ENCODE assay signal across 10 cellular contexts in genomic region chr6:43016166-43016915, GRCh38. TPM values are rescaled to one million over a fixed set of nuclear protein-coding genes. Genes with fewer than 3 reads are reported as not detected.
DNase-seq lines count a peak whose midpoint lies in the region; ATAC-seq, FAIRE-seq and TF ChIP-seq lines count a peak whose summit lies in the region.
"Had no signal": no experiment of that assay in that cellular context is flagged by ENCODE, and none has a peak within 500 bp of the region (broad histone marks: within the 10 kb centered on the region; RNA-seq: fewer than 3 reads in every experiment).

No MANE protein-coding gene starts in this region.

- no peak overlapping the region for H2BK120ac ChIP-seq in trophoblast cell (ENCODE audit: insufficient read depth, low read length, poor library complexity)

- peak overlapping the region; percentile 9; the same call in 1 of the 2 replicates for H3K4me3 ChIP-seq in GM23248
- H3K4me3 ChIP-seq in esophagus muscularis mucosa = peak overlapping the region in 3 of 4 donors; percentile 16 to 40 (median 22)
- no peak overlapping the region for H3K4me3 ChIP-seq in trophoblast cell (ENCODE audit: low read depth, low read length)
- no peak overlapping the region for H3K4me3 ChIP-seq in small intestine (ENCODE audit: low read depth in 1 of 2, low read length in 2 of 2)

- peak overlapping the region; percentile 28 to 61 (median 46) for H3K4me3 Mint-ChIP-seq in T-cell

- POLR2A ChIA-PET in T-cell (lab: Charles Lee) = interaction anchor here in 1 of 2 donors (1.0 kb wide), 1 partner anchor 452 kb away, joined by 3 read pairs; the partner anchor contains the start of gene UBR2

- H3K9me2 ChIP-seq in GM23248 (ENCODE audit: insufficient read depth) = no peaks in the 10 kb centered on the region

- H3F3A ChIP-seq in GM23248 (ENCODE audit: insufficient read depth) = peaks cover 42% of the 10 kb centered on the region

- DNase-seq in GM23248 = no peak
- no peak for DNase-seq in T-cell
- no peak for DNase-seq in esophagus muscularis mucosa (ENCODE audit: extremely low spot score)
- no peak for DNase-seq in trophoblast cell
- DNase-seq in NK-92 (lab: John Stamatoyannopoulos, UW; ENCODE audit: unreplicated experiment) = no peak
- no peak for DNase-seq in NCI-H82 (lab: John Stamatoyannopoulos, UW)
- no peak for DNase-seq in small intestine
- no peak for DNase-seq in SIG-M5 treated with dmso at 0.1 percent for 504 hours (lab: John Stamatoyannopoulos, UW; ENCODE audit: unreplicated experiment)
- DNase-seq: NCI-H2107 had no signal

- peaks cover 56 to 70% (median 66%) of the 10 kb centered on the region in 3 donors for H3K4me1 Mint-ChIP-seq in T-cell

- CTCF ChIA-PET in T-cell (lab: Charles Lee) = interaction anchor here (0.7 to 1.1 kb wide), 2 partner anchors 32 to 104 kb away, joined by 3 read pairs; partner anchors contain the start of gene PPP2R5D (in 1 of the 2)

- H3K14ac ChIP-seq in trophoblast cell (ENCODE audit: low read length) = no peak overlapping the region

- H4K91ac ChIP-seq in trophoblast cell (ENCODE audit: low read depth, low read length) = no peak overlapping the region

- ATAC-seq in T-cell (replicated peaks in 1 of 4) = no peak
- ATAC-seq: left lobe of liver had no signal

- in situ Hi-C loops in GM23248 (cut with MboI) = no loop called here

- H3K9ac ChIP-seq in GM23248 = peak overlapping the region; percentile 58
- H3K9ac ChIP-seq in trophoblast cell (ENCODE audit: low read length) = no peak overlapping the region

- no peaks in the 10 kb centered on the region for H3K27me3 Mint-ChIP-seq in T-cell

- no peak overlapping the region for H4K12ac ChIP-seq in trophoblast cell (ENCODE audit: low read depth, low read length)

- H3K36me3 Mint-ChIP-seq in T-cell = peaks cover 19% of the 10 kb centered on the region

- no peak overlapping the region for H4K8ac ChIP-seq in trophoblast cell (ENCODE audit: low read depth, low read length)

- H3K27ac ChIP-seq in GM23248 (no peak overlapping the region), esophagus muscularis mucosa (replicated peaks in 1 of 4) (peak overlapping the region; percentile 52 to 87 (median 74)), trophoblast cell (ENCODE audit: low read depth, low read length) (no peak overlapping the region), small intestine (ENCODE audit: low read depth in 1 of 2, low read length in 1 of 2) (no peak overlapping the region)

- H2AK5ac ChIP-seq in trophoblast cell (ENCODE audit: low read length) = no peak overlapping the region

- H3K79me2 ChIP-seq in GM23248 (ENCODE audit: insufficient read depth) = peaks cover 87% of the 10 kb centered on the region
- H3K79me2 ChIP-seq in trophoblast cell (ENCODE audit: control insufficient read depth, insufficient read depth, low read length, poor library complexity) = peaks cover 8% of the 10 kb centered on the region

- peak overlapping the region; percentile 19 to 28 for H3K27ac Mint-ChIP-seq in T-cell

- H3K9me3 ChIP-seq in GM23248 (ENCODE audit: low read depth) = no peaks in the 10 kb centered on the region
- H3K9me3 ChIP-seq in esophagus muscularis mucosa = no peaks in the 10 kb centered on the region
- H3K9me3 ChIP-seq in trophoblast cell (ENCODE audit: insufficient read depth, low read depth, low read length) = no peaks in the 10 kb centered on the region
- no peaks in the 10 kb centered on the region for H3K9me3 ChIP-seq in small intestine (ENCODE audit: control insufficient read depth, low read depth)

- H3K4ac ChIP-seq in trophoblast cell (ENCODE audit: low read depth, low read length) = no peak overlapping the region

- H3K4me1 ChIP-seq in GM23248 (ENCODE audit: insufficient read depth) (peaks cover 38% of the 10 kb centered on the region), esophagus muscularis mucosa (peaks cover 55 to 75% (median 62%) of the 10 kb centered on the region in 4 donors), trophoblast cell (ENCODE audit: control insufficient read depth in 1 of 2, insufficient read depth in 2 of 2, low read length in 2 of 2) (peaks cover 6 to 19% of the 10 kb centered on the region in 2 experiments), small intestine (ENCODE audit: control insufficient read depth in 2 of 2, insufficient read depth in 1 of 2, low read depth in 1 of 2, low read length in 1 of 2) (peaks cover 4 to 13% of the 10 kb centered on the region in 2 donors)

- H3K79me1 ChIP-seq in trophoblast cell (ENCODE audit: low read length) = peaks cover 7% of the 10 kb centered on the region

- no peaks in the 10 kb centered on the region for H3K9me3 Mint-ChIP-seq in T-cell

- WGBS in GM23248 (ENCODE audit: low coverage in 1 of 2, low lambda C conversion rate in 2 of 2, missing lambda C conversion rate in 2 of 2), 2 experiments = 66 to 68% methylated on average over 8 of the region's 8 CpGs
- WGBS in esophagus muscularis mucosa = 65% methylated on average over 8 of the region's 8 CpGs
- no CpG with 5 or more reads among the region's 8 CpGs for WGBS in trophoblast cell (ENCODE audit: extremely low coverage, insufficient coverage, insufficient read length)
- 72 to 79% (median 74%) methylated on average over 8 of the region's 8 CpGs for WGBS in small intestine, 3 donors

- H3K23ac ChIP-seq in trophoblast cell (ENCODE audit: low read length) = no peak overlapping the region

- no peak for TF ChIP-seq CTCF in esophagus muscularis mucosa (IDR thresholded peaks at IDR 0.05)

- TF ChIP-seq EP300 in esophagus muscularis mucosa (IDR thresholded peaks at IDR 0.05) = no peak

- H2BK12ac ChIP-seq in trophoblast cell (ENCODE audit: low read length) = no peak overlapping the region

- no peak overlapping the region for H2BK5ac ChIP-seq in trophoblast cell (ENCODE audit: low read depth, low read length, poor library complexity)

- no peak overlapping the region for H2AFZ ChIP-seq in GM23248
- no peak overlapping the region for H2AFZ ChIP-seq in trophoblast cell (ENCODE audit: insufficient read depth, low read length, poor library complexity)

- TF ChIP-seq POLR2A in esophagus muscularis mucosa (IDR thresholded peaks at IDR 0.05; ENCODE audit: low read depth) = no peak

- peak overlapping the region; percentile 11 for H3K18ac ChIP-seq in trophoblast cell (ENCODE audit: low read length)

- intact Hi-C loops in esophagus muscularis mucosa (cut with DNase I) = loop anchor here (5.0 to 10.0 kb wide), 2 partner anchors 36 to 112 kb away; partner anchors contain the start of gene CUL7

- no peak for FAIRE-seq in small intestine (lab: Jason Lieb, UNC)

- no peaks in the 10 kb centered on the region; the same call in 1 of the 2 replicates for H4K20me1 ChIP-seq in GM23248 (ENCODE audit: insufficient read depth)

- peak overlapping the region; percentile 25 for H3K4me2 ChIP-seq in GM23248 (ENCODE audit: unreplicated experiment)
- H3K4me2 ChIP-seq in trophoblast cell (ENCODE audit: low read length) = no peak overlapping the region

- H3K36me3 ChIP-seq in GM23248 (ENCODE audit: low read depth) = peaks cover 28% of the 10 kb centered on the region; the same call in 1 of the 2 replicates
- H3K36me3 ChIP-seq in esophagus muscularis mucosa = peaks cover 12 to 50% (median 46%) of the 10 kb centered on the region in 4 donors
- H3K36me3 ChIP-seq in trophoblast cell (ENCODE audit: control insufficient read depth in 1 of 2, insufficient read depth in 2 of 2, low read length in 2 of 2) = peaks cover 34 to 44% of the 10 kb centered on the region in 2 experiments
- peaks cover 7 to 11% of the 10 kb centered on the region in 2 donors for H3K36me3 ChIP-seq in small intestine (ENCODE audit: control insufficient read depth in 2 of 2, insufficient read depth in 2 of 2, low read length in 2 of 2)

- no peaks in the 10 kb centered on the region for H3K27me3 ChIP-seq in GM23248 (replicated peaks; ENCODE audit: insufficient read depth)
- H3K27me3 ChIP-seq in esophagus muscularis mucosa = no peaks in the 10 kb centered on the region
- H3K27me3 ChIP-seq in trophoblast cell (ENCODE audit: insufficient read depth, low read length) = no peaks in the 10 kb centered on the region
- H3K27me3 ChIP-seq in small intestine (ENCODE audit: control insufficient read depth in 2 of 2, insufficient read depth in 2 of 2, low read length in 2 of 2) = no peaks in the 10 kb centered on the region

RNA-seq across cellular contexts. Expression of gene KLHDC3, which starts 2.3 kb away (rescaled TPM):
- 124 and 129 TPM in 2 replicates for total RNA-seq in GM23248 (2014; rRNA removed; shearing (Covaris generic))
- 94.3 and 95.4 TPM in 2 replicates for polyA plus RNA-seq in GM23248 (2016; fragmentation: Nextera tagmentation; extraction: Ambion mirVana)
- total RNA-seq in T-cell = 10 to 100 TPM; 40.5 to 75.3 (median 66.9) TPM
- 100 to 1,000 TPM in 2 of 4 donors, 10 to 100 TPM in 2; 88.0 to 175 (median 98.1) TPM for total RNA-seq in esophagus muscularis mucosa
- polyA plus RNA-seq in trophoblast cell (2013) = 63.6 and 64.5 TPM in 2 replicates
- polyA plus RNA-seq in small intestine = 10 to 100 TPM; 72.4 to 78.0 (median 72.7) TPM

RNA-seq across cellular contexts. Expression of gene MEA1, which starts 2.6 kb away (rescaled TPM):
- 83.1 and 100 TPM in 2 replicates for total RNA-seq in GM23248 (2014; rRNA removed; shearing (Covaris generic))
- polyA plus RNA-seq in GM23248 (2016; fragmentation: Nextera tagmentation; extraction: Ambion mirVana) (171 and 175 TPM in 2 replicates), small intestine (10 to 100 TPM; 62.6 to 90.8 (median 76.9) TPM)
- total RNA-seq in T-cell (10 to 100 TPM; 20.5 to 38.7 (median 34.0) TPM), esophagus muscularis mucosa (10 to 100 TPM; 51.5 to 71.2 (median 62.8) TPM)
- polyA plus RNA-seq in trophoblast cell (2013) = 82.3 and 84.7 TPM in 2 replicates

RNA-seq across cellular contexts. Expression of gene RRP36, which starts 5.1 kb away (rescaled TPM):
- 45.0 and 58.3 TPM in 2 replicates for total RNA-seq in GM23248 (2014; rRNA removed; shearing (Covaris generic))
- polyA plus RNA-seq in GM23248 (2016; fragmentation: Nextera tagmentation; extraction: Ambion mirVana) (71.6 and 74.3 TPM in 2 replicates), small intestine (10 to 100 TPM; 32.2 to 44.6 (median 39.4) TPM)
- total RNA-seq in T-cell (10 to 100 TPM; 27.3 to 51.2 (median 47.3) TPM), esophagus muscularis mucosa (10 to 100 TPM; 43.2 to 65.2 (median 51.4) TPM)
- 81.7 and 88.1 TPM in 2 replicates for polyA plus RNA-seq in trophoblast cell (2013)

RNA-seq across cellular contexts. Expression of gene PPP2R5D, which starts 32.0 kb away (rescaled TPM):
- total RNA-seq in GM23248 (2014; rRNA removed; shearing (Covaris generic)) = 39.1 and 42.7 TPM in 2 replicates
- 40.7 and 41.4 TPM in 2 replicates for polyA plus RNA-seq in GM23248 (2016; fragmentation: Nextera tagmentation; extraction: Ambion mirVana)
- total RNA-seq in T-cell = 10 to 100 TPM; 27.8 to 35.1 (median 33.3) TPM
- total RNA-seq in esophagus muscularis mucosa = 10 to 100 TPM; 35.3 to 48.2 (median 42.4) TPM
- 40.2 and 41.3 TPM in 2 replicates for polyA plus RNA-seq in trophoblast cell (2013)
- polyA plus RNA-seq in small intestine = 10 to 100 TPM; 44.2 to 96.8 (median 46.7) TPM

RNA-seq across cellular contexts. Expression of gene CUL7, which starts 37.3 kb away (rescaled TPM):
- total RNA-seq in GM23248 (2014; rRNA removed; shearing (Covaris generic)) = 50.1 and 54.1 TPM in 2 replicates
- polyA plus RNA-seq in GM23248 (2016; fragmentation: Nextera tagmentation; extraction: Ambion mirVana) = 21.8 and 23.7 TPM in 2 replicates
- total RNA-seq in T-cell = 10 to 100 TPM in 3 of 5 donors, 1 to 10 TPM in 2; 6.9 to 15.9 (median 11.6) TPM
- total RNA-seq in esophagus muscularis mucosa = 10 to 100 TPM in 3 of 4 donors, 1 to 10 TPM in 1; 8.4 to 19.6 (median 14.4) TPM
- 22.6 and 22.9 TPM in 2 replicates for polyA plus RNA-seq in trophoblast cell (2013)
- 1 to 10 TPM; 5.7 to 6.7 (median 6.7) TPM for polyA plus RNA-seq in small intestine

Comparison
In these comparisons a context has a peak if more than half of its experiments do, and no peak if none do; other contexts are left out.
1. H3K27ac ChIP-seq: peak in esophagus muscularis mucosa (4 of 4); none in GM23248 (single experiment), trophoblast cell (single experiment) and small intestine (0 of 2).
2. H3K4me3 ChIP-seq: peak in GM23248 (single experiment) and esophagus muscularis mucosa (3 of 4); none in trophoblast cell (single experiment) and small intestine (0 of 2).